In genomic region chr12:124026755-124027745, GRCh38 we compare ENCODE assay signal across 14 cellular contexts. TPM values are rescaled to one million over a fixed set of nuclear protein-coding genes. Genes with fewer than 3 reads are reported as not detected.
DNase-seq lines count a peak whose midpoint lies in the region; ATAC-seq and TF ChIP-seq lines count a peak whose summit lies in the region.
"Had no signal": no experiment of that assay in that cellular context is flagged by ENCODE, and none has a peak within 500 bp of the region (broad histone marks: within the 10 kb centered on the region; RNA-seq: fewer than 3 reads in every experiment).

No MANE protein-coding gene starts in this region.

- peak; percentile 52 for DNase-seq in GM03348 (ENCODE audit: low spot score)
- peak; percentile 76 for DNase-seq in PC-3
- DNase-seq in erythroblast (lab: John Stamatoyannopoulos, UW), result peak; percentile 63 to 75
- no peak for DNase-seq in naive thymus-derived CD4-positive, alpha-beta T cell
- DNase-seq in iPS-NIHi7 (ENCODE audit: extremely low spot score), result no peak
- DNase-seq in GM20000 (ENCODE audit: low spot score), result no peak
- no peak for DNase-seq in NCI-H1436 treated with DMSO at 0.1 percent for 48 hours (lab: John Stamatoyannopoulos, UW)
- DNase-seq in stomach, result no peak
- DNase-seq: Calu3; NCI-H2081 treated with DMSO at 0.1 percent for 48 hours; nephron progenitor cell; stimulated activated CD4-positive, alpha-beta T cell treated with anti-CD3 and anti-CD28 coated beads, Interleukin-4, amount 100 ng/mL, for 4 hours; upper lobe of right lung had no signal

- H3K4me2 ChIP-seq in PC-3 (ENCODE audit: low read length), result peak overlapping the region; percentile 17

- TF ChIP-seq POLR2A in erythroblast (IDR thresholded peaks at IDR 0.05; ENCODE audit: low read length) (no peak), stomach (IDR thresholded peaks at IDR 0.05) (no peak)

- H3K36me3 ChIP-seq in PC-3 (ENCODE audit: low read depth, low read length) (no peaks in the 10 kb centered on the region), stomach (no peaks in the 10 kb centered on the region)
- H3K36me3 ChIP-seq in naive thymus-derived CD4-positive, alpha-beta T cell (ENCODE audit: control insufficient read depth in 2 of 3, insufficient read depth in 3 of 3, low read length in 3 of 3), result no peaks in the 10 kb centered on the region
- H3K36me3 ChIP-seq: cardiac muscle cell, upper lobe of right lung had no signal

- H3K4me1 Mint-ChIP-seq in naive thymus-derived CD4-positive, alpha-beta T cell, result peaks cover 0 to 12% (median 2%) of the 10 kb centered on the region in 7 donors

- no TSS peak for BruUV-seq in PC-3 (replicated peaks; lab: Mats Ljungman, UMichigan)

- H3K4me1 ChIP-seq in PC-3 (ENCODE audit: insufficient read depth, low read length), result peaks cover 31% of the 10 kb centered on the region
- no peaks in the 10 kb centered on the region for H3K4me1 ChIP-seq in naive thymus-derived CD4-positive, alpha-beta T cell (ENCODE audit: control insufficient read depth in 2 of 2, insufficient read depth in 2 of 2, low read length in 2 of 2)
- H3K4me1 ChIP-seq in stomach, result no peaks in the 10 kb centered on the region
- H3K4me1 ChIP-seq: upper lobe of right lung had no signal

- H3K27ac ChIP-seq in PC-3 (ENCODE audit: low read length) (peak overlapping the region; percentile 28), stomach (no peak overlapping the region)
- no peak overlapping the region for H3K27ac ChIP-seq in naive thymus-derived CD4-positive, alpha-beta T cell (ENCODE audit: low read depth, low read length)
- H3K27ac ChIP-seq: cardiac muscle cell, upper lobe of right lung had no signal

- 82 to 93% (median 90%) methylated on average over 14 of the region's 14 CpGs for WGBS in stomach, 5 donors

- POLR2A ChIA-PET in PC-3 (lab: Charles Lee; ENCODE audit: unreplicated experiment), result no interaction called here
- POLR2A ChIA-PET in naive thymus-derived CD4-positive, alpha-beta T cell (lab: Charles Lee), result no interaction called here

- H3K36me3 Mint-ChIP-seq in naive thymus-derived CD4-positive, alpha-beta T cell, result no peaks in the 10 kb centered on the region

- H3K9me3 Mint-ChIP-seq in naive thymus-derived CD4-positive, alpha-beta T cell, result peaks cover 0 to 3% (median 0%) of the 10 kb centered on the region in 11 donors

- TF ChIP-seq CTCF in PC-3 (conservative IDR thresholded peaks at IDR 0.05; ENCODE audit: low read depth, low read length) (no peak), GM20000 (IDR thresholded peaks at IDR 0.05; ENCODE audit: extremely low read depth, missing control alignments) (no peak), stomach (IDR thresholded peaks at IDR 0.05) (no peak)

- H3K9me2 ChIP-seq in PC-3 (replicated peaks; ENCODE audit: low read length), result no peaks in the 10 kb centered on the region

- H3F3A ChIP-seq in PC-3 (ENCODE audit: low read length, unreplicated experiment), result no peaks in the 10 kb centered on the region

- H3K9me3 ChIP-seq in PC-3 (ENCODE audit: low read length) (no peaks in the 10 kb centered on the region), stomach (no peaks in the 10 kb centered on the region)
- no peaks in the 10 kb centered on the region for H3K9me3 ChIP-seq in naive thymus-derived CD4-positive, alpha-beta T cell (ENCODE audit: control insufficient read depth in 2 of 3, low read length in 3 of 3)
- H3K9me3 ChIP-seq: upper lobe of right lung had no signal

- TF ChIP-seq EP300 in stomach (IDR thresholded peaks at IDR 0.05), result no peak

- H3K79me2 ChIP-seq in PC-3 (ENCODE audit: low read length), result no peaks in the 10 kb centered on the region

- no peak overlapping the region for H3K27ac Mint-ChIP-seq in naive thymus-derived CD4-positive, alpha-beta T cell
- H3K27ac Mint-ChIP-seq: nephron progenitor cell had no signal

- no peak overlapping the region for H3K4me3 Mint-ChIP-seq in naive thymus-derived CD4-positive, alpha-beta T cell
- H3K4me3 Mint-ChIP-seq: nephron progenitor cell had no signal

- intact Hi-C loops in PC-3 (cut with micrococcal nuclease), result no loop called here
- intact Hi-C loops in naive thymus-derived CD4-positive, alpha-beta T cell (cut with micrococcal nuclease), result no loop called here
- intact Hi-C loops in stomach (cut with DNase I; ENCODE audit: low total_unique reads), result no loop called here

- no peaks in the 10 kb centered on the region for H4K20me1 ChIP-seq in PC-3 (ENCODE audit: low read length)

- peaks cover 0 to 7% (median 0%) of the 10 kb centered on the region in 5 donors for H3K27me3 Mint-ChIP-seq in naive thymus-derived CD4-positive, alpha-beta T cell

- H3K27me3 ChIP-seq in PC-3 (ENCODE audit: low read length) (no peaks in the 10 kb centered on the region), stomach (no peaks in the 10 kb centered on the region)
- H3K27me3 ChIP-seq in naive thymus-derived CD4-positive, alpha-beta T cell (ENCODE audit: control insufficient read depth in 2 of 2, insufficient read depth in 2 of 2, low read length in 2 of 2), result no peaks in the 10 kb centered on the region
- H3K27me3 ChIP-seq: cardiac muscle cell, upper lobe of right lung had no signal

- H3K4me3 ChIP-seq in PC-3 (ENCODE audit: low read length) (no peak overlapping the region), stomach (no peak overlapping the region)
- no peak overlapping the region for H3K4me3 ChIP-seq in naive thymus-derived CD4-positive, alpha-beta T cell (ENCODE audit: low read length)
- H3K4me3 ChIP-seq: cardiac muscle cell, upper lobe of right lung had no signal

- CTCF ChIA-PET in PC-3 (lab: Charles Lee), result no interaction called here
- CTCF ChIA-PET in naive thymus-derived CD4-positive, alpha-beta T cell (lab: Charles Lee), result interaction anchor here (1.5 to 1.6 kb wide), 2 partner anchors 9 to 122 kb away, joined by 3 to 5 read pairs; no protein-coding TSS in a partner anchor

- no peak overlapping the region for H2AFZ ChIP-seq in PC-3 (ENCODE audit: low read length)

- ATAC-seq in PC-3, result peak; percentile 78
- peak; percentile 45 for ATAC-seq in naive thymus-derived CD4-positive, alpha-beta T cell
- ATAC-seq: upper lobe of right lung had no signal

- no peak overlapping the region for H3K9ac ChIP-seq in PC-3 (ENCODE audit: low read length)

RNA-seq across cellular contexts. Expression of gene ZNF664, which starts 54.0 kb away (rescaled TPM):
- total RNA-seq in PC-3 (2014; rRNA removed) (80.8 and 86.9 TPM in 2 replicates), stomach (100 to 1,000 TPM in 2 of 5 donors, 10 to 100 TPM in 3; 42.6 to 224 (median 89.6) TPM)
- 10 to 100 TPM; 25.0 to 57.5 (median 45.8) TPM for total RNA-seq in naive thymus-derived CD4-positive, alpha-beta T cell
- polyA plus RNA-seq in naive thymus-derived CD4-positive, alpha-beta T cell, result 10 to 100 TPM in 1 of 2 donors, 1 to 10 TPM in 1; 7.9 to 11.6 TPM
- 10 to 100 TPM; 16.5 to 50.3 (median 45.4) TPM for polyA plus RNA-seq in stomach

RNA-seq across cellular contexts. Expression of gene CCDC92, which starts 54.4 kb away (rescaled TPM):
- total RNA-seq in PC-3 (2014; rRNA removed), result 9.6 and 9.7 TPM in 2 replicates
- total RNA-seq in naive thymus-derived CD4-positive, alpha-beta T cell, result 10 to 100 TPM; 17.3 to 24.9 (median 23.0) TPM
- 10 to 100 TPM; 19.0 to 34.4 TPM for polyA plus RNA-seq in naive thymus-derived CD4-positive, alpha-beta T cell
- 10 to 100 TPM in 3 of 5 donors, 1 to 10 TPM in 2; 3.5 to 30.4 (median 12.3) TPM for total RNA-seq in stomach
- 10 to 100 TPM; 21.7 to 32.6 (median 23.8) TPM for polyA plus RNA-seq in stomach

Comparison
In these comparisons a context has a peak if more than half of its experiments do, and no peak if none do; other contexts are left out.
1. DNase-seq: peak in GM03348 (single experiment), PC-3 (single experiment) and erythroblast (2 of 2); none in naive thymus-derived CD4-positive, alpha-beta T cell (0 of 9), iPS-NIHi7 (single experiment), GM20000 (single experiment), NCI-H1436 treated with DMSO at 0.1 percent for 48 hours (single experiment) and stomach (single experiment).